18 cellular contexts compared by ENCODE assay signal in the genomic region with DNA sequence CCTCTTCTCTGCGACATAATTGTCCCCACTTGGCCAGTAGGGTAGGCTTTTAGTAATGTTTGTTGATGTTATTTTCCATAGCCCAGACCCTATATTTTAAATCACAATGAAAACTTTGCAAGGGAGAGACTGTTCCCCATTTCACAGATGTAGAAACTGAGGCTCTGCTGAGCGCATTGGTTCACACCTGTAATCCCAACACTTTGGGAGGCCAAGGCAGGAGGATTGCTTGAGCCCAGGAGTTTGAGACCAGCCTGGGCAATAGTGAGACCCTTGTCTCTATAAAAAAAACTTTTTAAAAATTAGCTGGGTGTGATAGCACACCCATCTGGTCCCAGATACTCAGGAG.
A peak's percentile ranks its signal among the peaks of the same experiment; 100 is the strongest.
DNase-seq lines count a peak whose midpoint lies in the region; ATAC-seq and TF ChIP-seq lines count a peak whose summit lies in the region.
"Had no signal": no experiment of that assay in that cellular context is flagged by ENCODE, and none has a peak within 500 bp of the region (broad histone marks: within the 10 kb centered on the region; RNA-seq: fewer than 3 reads in every experiment).

No MANE protein-coding gene starts in this region.

- WGBS in mammary epithelial cell (ENCODE audit: low coverage, missing lambda C conversion rate), result 28% methylated on average over 2 of the region's 2 CpGs

- H3K4me3 ChIP-seq in A673 (ENCODE audit: low read depth, low read length, poor library complexity, severe bottlenecking) (no peak overlapping the region), HUES48 (ENCODE audit: low read depth, low read length) (no peak overlapping the region), mammary epithelial cell (replicated peaks in 1 of 3; ENCODE audit: insufficient read depth in 1 of 3, low read depth in 2 of 3, low read length in 3 of 3) (no peak overlapping the region)
- no peak overlapping the region for H3K4me3 ChIP-seq in naive thymus-derived CD4-positive, alpha-beta T cell (ENCODE audit: low read length)
- H3K4me3 ChIP-seq: HAP-1 had no signal

- peaks cover 0 to 2% (median 0%) of the 10 kb centered on the region in 5 donors for H3K36me3 Mint-ChIP-seq in naive thymus-derived CD4-positive, alpha-beta T cell
- H3K36me3 Mint-ChIP-seq: stimulated activated effector memory CD8-positive, alpha-beta T cell treated with anti-CD3 and anti-CD28 coated beads, Interleukin-12 subunit alpha, Interleukin-12 subunit beta, amount 100 ng/mL, for 72 hours had no signal

- H3K4me2 ChIP-seq in mammary epithelial cell (ENCODE audit: insufficient read depth, low read depth, low read length), result peak overlapping the region; percentile 75
- H3K4me2 ChIP-seq: KMS-11 had no signal

- H3K4me1 ChIP-seq in A673 (ENCODE audit: insufficient read depth, low read length, poor library complexity, severe bottlenecking), result peaks cover 72% of the 10 kb centered on the region
- peaks cover 49% of the 10 kb centered on the region for H3K4me1 ChIP-seq in HUES48 (ENCODE audit: control insufficient read depth, insufficient read depth, low read length)
- peaks cover 73% of the 10 kb centered on the region for H3K4me1 ChIP-seq in mammary epithelial cell (ENCODE audit: insufficient read depth, low read length)
- peaks cover under 1 to 38% of the 10 kb centered on the region in 2 donors for H3K4me1 ChIP-seq in naive thymus-derived CD4-positive, alpha-beta T cell (ENCODE audit: control insufficient read depth in 2 of 2, insufficient read depth in 2 of 2, low read length in 2 of 2)

- in situ Hi-C loops in mammary epithelial cell (cut with MboI; ENCODE audit: low sequenced_read_pairs in 2 of 2), result no loop called here

- H3K4me1 Mint-ChIP-seq in naive thymus-derived CD4-positive, alpha-beta T cell, result peaks cover 32 to 75% (median 66%) of the 10 kb centered on the region in 7 donors

- no peaks in the 10 kb centered on the region for H3K27me3 Mint-ChIP-seq in naive thymus-derived CD4-positive, alpha-beta T cell

- intact Hi-C loops in A673 (cut with micrococcal nuclease; ENCODE audit: unreplicated experiment), result no loop called here
- intact Hi-C loops in mammary epithelial cell (cut with micrococcal nuclease), result loop anchor here (1.0 to 10.0 kb wide), 4 partner anchors 47 to 535 kb away; a partner anchor contains a TSS
- intact Hi-C loops in naive thymus-derived CD4-positive, alpha-beta T cell (cut with micrococcal nuclease), result no loop called here

- H3K9ac ChIP-seq in HUES48 (ENCODE audit: low read depth, low read length) (no peak overlapping the region), mammary epithelial cell (ENCODE audit: insufficient read depth, low read length) (peak overlapping the region; percentile 42)
- H3K9ac ChIP-seq: KMS-11 had no signal

- H3K27ac Mint-ChIP-seq in naive thymus-derived CD4-positive, alpha-beta T cell, result peak overlapping the region in 6 of 9 donors; percentile 20 to 94 (median 46)

- H3K79me2 ChIP-seq in mammary epithelial cell (ENCODE audit: insufficient read depth, low read length), result peaks cover 75% of the 10 kb centered on the region

- H2AFZ ChIP-seq in mammary epithelial cell (ENCODE audit: low read depth, low read length), result no peak overlapping the region

- H3K36me3 ChIP-seq in A673 (ENCODE audit: insufficient read depth, low read length, poor library complexity, severe bottlenecking) (no peaks in the 10 kb centered on the region), HUES48 (ENCODE audit: control insufficient read depth, insufficient read depth, low read length) (no peaks in the 10 kb centered on the region), mammary epithelial cell (ENCODE audit: insufficient read depth, low read length) (no peaks in the 10 kb centered on the region)
- H3K36me3 ChIP-seq in naive thymus-derived CD4-positive, alpha-beta T cell (ENCODE audit: control insufficient read depth in 2 of 3, insufficient read depth in 3 of 3, low read length in 3 of 3), result no peaks in the 10 kb centered on the region
- H3K36me3 ChIP-seq: HAP-1 had no signal

- dilution Hi-C loops in mammary epithelial cell (cut with HindIII; ENCODE audit: low sequenced_read_pairs), result no loop called here

- H3K4me3 Mint-ChIP-seq in naive thymus-derived CD4-positive, alpha-beta T cell, result peak overlapping the region in 1 of 10 donors; percentile 6
- H3K4me3 Mint-ChIP-seq: stimulated activated effector memory CD8-positive, alpha-beta T cell treated with anti-CD3 and anti-CD28 coated beads, Interleukin-12 subunit alpha, Interleukin-12 subunit beta, amount 100 ng/mL, for 72 hours had no signal

- H4K20me1 ChIP-seq in mammary epithelial cell (ENCODE audit: insufficient read depth, low read length), result no peaks in the 10 kb centered on the region

- H3K27ac ChIP-seq in A673 (ENCODE audit: low read depth, low read length, poor library complexity, severe bottlenecking), result peak overlapping the region; percentile 76
- H3K27ac ChIP-seq in HUES48 (ENCODE audit: low read depth, low read length), result peak overlapping the region; percentile 77
- peak overlapping the region; percentile 76 for H3K27ac ChIP-seq in mammary epithelial cell (ENCODE audit: insufficient read depth, low read depth, low read length)
- H3K27ac ChIP-seq in naive thymus-derived CD4-positive, alpha-beta T cell (ENCODE audit: low read depth, low read length), result no peak overlapping the region
- H3K27ac ChIP-seq: KMS-11 had no signal

- POLR2A ChIA-PET in A673 (lab: Charles Lee; ENCODE audit: low non-redundant PET), result no interaction called here
- POLR2A ChIA-PET in naive thymus-derived CD4-positive, alpha-beta T cell (lab: Charles Lee), result no interaction called here

- TF ChIP-seq CTCF in A673 (conservative IDR thresholded peaks at IDR 0.05; ENCODE audit: low read depth, low read length), result no peak
- TF ChIP-seq CTCF in mammary epithelial cell (conservative IDR thresholded peaks at IDR 0.05 in 1 of 2, IDR thresholded peaks at IDR 0.05 in 1 of 2; ENCODE audit: extremely low read depth in 1 of 2, insufficient read depth in 1 of 2, low read depth in 1 of 2, low read length in 2 of 2), result no peak

- BruUV-seq in A673 (replicated peaks; lab: Mats Ljungman, UMichigan), result no TSS peak
- no TSS peak for BruUV-seq in mammary epithelial cell (replicated peaks; lab: Mats Ljungman, UMichigan)

- H3K9me3 Mint-ChIP-seq in naive thymus-derived CD4-positive, alpha-beta T cell, result no peaks in the 10 kb centered on the region
- H3K9me3 Mint-ChIP-seq: activated T-cell treated with anti-CD3 and anti-CD28 coated beads, Interleukin-2, amount 50 U/mL, for 72 hours; stimulated activated effector memory CD8-positive, alpha-beta T cell treated with anti-CD3 and anti-CD28 coated beads, Interleukin-12 subunit alpha, Interleukin-12 subunit beta, amount 100 ng/mL, for 72 hours had no signal

- H3K27me3 ChIP-seq in A673 (replicated peaks; ENCODE audit: insufficient read depth, low read depth, low read length, poor library complexity), result no peaks in the 10 kb centered on the region
- H3K27me3 ChIP-seq in HUES48 (ENCODE audit: control insufficient read depth, insufficient read depth, low read length), result no peaks in the 10 kb centered on the region
- H3K27me3 ChIP-seq in mammary epithelial cell (ENCODE audit: insufficient read depth, low read length), result no peaks in the 10 kb centered on the region
- H3K27me3 ChIP-seq in naive thymus-derived CD4-positive, alpha-beta T cell (ENCODE audit: control insufficient read depth in 2 of 2, insufficient read depth in 2 of 2, low read length in 2 of 2), result no peaks in the 10 kb centered on the region

- no peaks in the 10 kb centered on the region for H3K9me3 ChIP-seq in A673 (ENCODE audit: low read depth, low read length, poor library complexity, severe bottlenecking)
- no peaks in the 10 kb centered on the region for H3K9me3 ChIP-seq in HUES48 (ENCODE audit: control insufficient read depth, insufficient read depth, low read length)
- no peaks in the 10 kb centered on the region for H3K9me3 ChIP-seq in mammary epithelial cell (replicated peaks; ENCODE audit: insufficient read depth, low read length)
- no peaks in the 10 kb centered on the region for H3K9me3 ChIP-seq in naive thymus-derived CD4-positive, alpha-beta T cell (ENCODE audit: control insufficient read depth in 2 of 3, low read length in 3 of 3)
- H3K9me3 ChIP-seq: HAP-1 had no signal

- no peak for DNase-seq in A673 (ENCODE audit: low spot score)
- DNase-seq in mammary epithelial cell, result no peak
- no peak for DNase-seq in naive thymus-derived CD4-positive, alpha-beta T cell
- DNase-seq in superior temporal gyrus (ENCODE audit: extremely low spot score), result no peak
- no peak for DNase-seq in foreskin melanocyte
- DNase-seq: cortex of kidney; DMS153; hypothalamus; right cardiac atrium; Right ventricle myocardium superior; stimulated activated CD4-positive, alpha-beta T cell treated with anti-CD3 and anti-CD28 coated beads, Interleukin-4, amount 100 ng/mL, for 4 hours had no signal

- no peak for ATAC-seq in naive thymus-derived CD4-positive, alpha-beta T cell
- no peak for ATAC-seq in GM21825 (IDR thresholded peaks at IDR 0.05; ENCODE audit: unreplicated experiment)
- ATAC-seq in HG03025 (IDR thresholded peaks at IDR 0.05; ENCODE audit: low FRiP score, unreplicated experiment), result no peak

- CTCF ChIA-PET in A673 (lab: Charles Lee) (no interaction called here), mammary epithelial cell (lab: Charles Lee; ENCODE audit: low non-redundant PET) (no interaction called here)
- CTCF ChIA-PET in naive thymus-derived CD4-positive, alpha-beta T cell (lab: Charles Lee), result no interaction called here
